In the genomic region with DNA sequence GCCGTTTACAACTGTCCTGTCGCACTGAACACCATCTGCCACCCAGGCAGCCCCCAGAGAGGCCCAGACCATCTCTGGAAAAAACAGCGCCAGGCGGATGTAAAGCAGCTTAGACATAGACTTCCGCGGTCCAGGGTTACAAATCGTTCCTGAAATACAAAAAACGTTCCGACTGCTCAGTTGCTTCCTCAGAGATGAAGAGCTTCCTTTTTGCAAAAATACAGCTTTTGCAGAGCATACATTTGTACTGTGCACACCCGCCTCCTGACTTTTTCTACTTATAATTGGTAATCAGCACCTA, we compare ENCODE assay signal across 9 cellular contexts. TPM values are rescaled to one million over a fixed set of nuclear protein-coding genes. Genes with fewer than 3 reads are reported as not detected.
DNase-seq lines count a peak whose midpoint lies in the region; ATAC-seq, FAIRE-seq and TF ChIP-seq lines count a peak whose summit lies in the region.
"Had no signal": no experiment of that assay in that cellular context is flagged by ENCODE, and none has a peak within 500 bp of the region (broad histone marks: within the 10 kb centered on the region; RNA-seq: fewer than 3 reads in every experiment).

No MANE protein-coding gene starts in this region.

- no peaks in the 10 kb centered on the region for H3K27me3 ChIP-seq in effector memory CD4-positive, alpha-beta T cell (replicated peaks; ENCODE audit: control insufficient read depth, insufficient read depth, low read length, poor library complexity, severe bottlenecking)
- no peaks in the 10 kb centered on the region for H3K27me3 ChIP-seq in skeletal muscle tissue (ENCODE audit: control insufficient read depth in 3 of 3, insufficient read depth in 3 of 3, low read length in 3 of 3)
- no peaks in the 10 kb centered on the region for H3K27me3 ChIP-seq in mammary epithelial cell (ENCODE audit: insufficient read depth, low read length)

- peak; percentile 52 for ATAC-seq in GM21381 (IDR thresholded peaks at IDR 0.05; ENCODE audit: unreplicated experiment)

- no peak overlapping the region for H2AFZ ChIP-seq in mammary epithelial cell (ENCODE audit: low read depth, low read length)
- H2AFZ ChIP-seq: PC-9 had no signal

- no peak overlapping the region for H3K4me2 ChIP-seq in mammary epithelial cell (ENCODE audit: insufficient read depth, low read depth, low read length)
- H3K4me2 ChIP-seq: PC-9 had no signal

- DNase-seq in RWPE1 (ENCODE audit: low spot score) (no peak), mammary epithelial cell (no peak), GOT3 (lab: John Stamatoyannopoulos, UW) (no peak), D721Med (ENCODE audit: insufficient read length, low spot score) (no peak), COR-L47 (lab: John Stamatoyannopoulos, UW) (no peak)
- DNase-seq in effector memory CD4-positive, alpha-beta T cell: peak in 1 of 3 donors; percentile 4

- WGBS in mammary epithelial cell (ENCODE audit: low coverage, missing lambda C conversion rate): 94% methylated on average over 10 of the region's 10 CpGs

- dilution Hi-C loops in mammary epithelial cell (cut with HindIII; ENCODE audit: low sequenced_read_pairs): no loop called here

- H3K79me2 ChIP-seq in mammary epithelial cell (ENCODE audit: insufficient read depth, low read length): peaks cover 74% of the 10 kb centered on the region

- POLR2A ChIA-PET in RWPE1 (lab: Yijun Ruan, JAX; ENCODE audit: low non-redundant PET): no interaction called here

- peaks cover 21% of the 10 kb centered on the region for H3K4me1 ChIP-seq in effector memory CD4-positive, alpha-beta T cell (ENCODE audit: control insufficient read depth, insufficient read depth, low read length, poor library complexity, severe bottlenecking)
- H3K4me1 ChIP-seq in skeletal muscle tissue (ENCODE audit: control insufficient read depth in 3 of 3, insufficient read depth in 3 of 3, low read length in 3 of 3) (peaks cover 22 to 33% (median 31%) of the 10 kb centered on the region in 3 donors), mammary epithelial cell (ENCODE audit: insufficient read depth, low read length) (peaks cover 11% of the 10 kb centered on the region)

- no peaks in the 10 kb centered on the region for H3K9me3 ChIP-seq in effector memory CD4-positive, alpha-beta T cell (ENCODE audit: control insufficient read depth, low read length)
- H3K9me3 ChIP-seq in skeletal muscle tissue (ENCODE audit: control insufficient read depth in 3 of 3, low read length in 3 of 3) (no peaks in the 10 kb centered on the region), mammary epithelial cell (replicated peaks; ENCODE audit: insufficient read depth, low read length) (no peaks in the 10 kb centered on the region)

- no TSS peak for BruUV-seq in mammary epithelial cell (replicated peaks; lab: Mats Ljungman, UMichigan)

- CTCF ChIA-PET in RWPE1 (lab: Yijun Ruan, JAX): interaction anchor here (0.6 kb wide), 1 partner anchor 439 kb away, joined by 3 read pairs; no protein-coding TSS in a partner anchor
- CTCF ChIA-PET in mammary epithelial cell (lab: Charles Lee; ENCODE audit: low non-redundant PET): no interaction called here

- peaks cover 4% of the 10 kb centered on the region for H3K36me3 ChIP-seq in effector memory CD4-positive, alpha-beta T cell (ENCODE audit: control insufficient read depth, insufficient read depth, low read length)
- H3K36me3 ChIP-seq in skeletal muscle tissue (ENCODE audit: control insufficient read depth in 3 of 3, insufficient read depth in 3 of 3, low read length in 3 of 3) (peaks cover 7 to 11% (median 7%) of the 10 kb centered on the region in 3 donors), mammary epithelial cell (ENCODE audit: insufficient read depth, low read length) (peaks cover 6% of the 10 kb centered on the region)

- FAIRE-seq in D721Med (lab: Jason Lieb, UNC): no peak

- in situ Hi-C loops in mammary epithelial cell (cut with MboI; ENCODE audit: low sequenced_read_pairs in 2 of 2): no loop called here

- H3K4me3 ChIP-seq in effector memory CD4-positive, alpha-beta T cell (ENCODE audit: insufficient read depth, low read depth, low read length, poor library complexity, severe bottlenecking): peak overlapping the region; percentile 22
- no peak overlapping the region for H3K4me3 ChIP-seq in skeletal muscle tissue (ENCODE audit: low read length in 3 of 3)
- no peak overlapping the region for H3K4me3 ChIP-seq in mammary epithelial cell (replicated peaks in 1 of 3; ENCODE audit: insufficient read depth in 1 of 3, low read depth in 2 of 3, low read length in 3 of 3)
- H3K4me3 ChIP-seq: PC-9 had no signal

- intact Hi-C loops in mammary epithelial cell (cut with micrococcal nuclease): loop anchor here (5.0 kb wide), 2 partner anchors 274 to 579 kb away; no protein-coding TSS in a partner anchor

- H4K20me1 ChIP-seq in mammary epithelial cell (ENCODE audit: insufficient read depth, low read length): no peaks in the 10 kb centered on the region

- H3K27ac ChIP-seq in RWPE1 (peak overlapping the region; percentile 36; the same call in 1 of the 2 replicates), skeletal muscle tissue (ENCODE audit: low read depth, low read length) (peak overlapping the region; percentile 38), mammary epithelial cell (ENCODE audit: insufficient read depth, low read depth, low read length) (no peak overlapping the region)
- H3K27ac ChIP-seq in effector memory CD4-positive, alpha-beta T cell (ENCODE audit: insufficient read depth, low read length, poor library complexity, severe bottlenecking): peak overlapping the region; percentile 19
- H3K27ac ChIP-seq: PC-9 had no signal

- no peak for TF ChIP-seq CTCF in RWPE1 (conservative IDR thresholded peaks at IDR 0.05; ENCODE audit: low read depth)
- TF ChIP-seq CTCF in mammary epithelial cell (conservative IDR thresholded peaks at IDR 0.05 in 1 of 2, IDR thresholded peaks at IDR 0.05 in 1 of 2; ENCODE audit: extremely low read depth in 1 of 2, insufficient read depth in 1 of 2, low read depth in 1 of 2, low read length in 2 of 2): no peak
- no peak for TF ChIP-seq CTCF in D721Med (IDR thresholded peaks at IDR 0.05; ENCODE audit: insufficient read depth, missing control alignments)

- H3K9ac ChIP-seq in skeletal muscle tissue (ENCODE audit: low read depth in 1 of 3, low read length in 3 of 3): peak overlapping the region in 1 of 3 donors; percentile 12
- no peak overlapping the region for H3K9ac ChIP-seq in mammary epithelial cell (ENCODE audit: insufficient read depth, low read length)

RNA-seq across cellular contexts. Expression of gene DAGLB, which starts 11.4 kb away (rescaled TPM):
- 19.3 TPM for total RNA-seq in skeletal muscle tissue
- total RNA-seq in mammary epithelial cell: 10 to 100 TPM; 20.7 to 22.1 TPM
- 19.6 TPM for polyA plus RNA-seq in mammary epithelial cell
- 23.9 TPM for polyA minus RNA-seq in mammary epithelial cell

RNA-seq across cellular contexts. Expression of gene KDELR2, which starts 47.6 kb away (rescaled TPM):
- 137 TPM for total RNA-seq in skeletal muscle tissue
- total RNA-seq in mammary epithelial cell: 100 to 1,000 TPM in 1 of 2 donors, 10 to 100 TPM in 1; 93.4 to 149 TPM
- polyA plus RNA-seq in mammary epithelial cell: 96.1 TPM
- 150 TPM for polyA minus RNA-seq in mammary epithelial cell
